ENCODE assay signal across 13 cellular contexts in genomic region chr7:107614425-107614824, GRCh38. TPM values are rescaled to one million over a fixed set of nuclear protein-coding genes. Genes with fewer than 3 reads are reported as not detected.
A peak's percentile ranks its signal among the peaks of the same experiment; 100 is the strongest.
DNase-seq lines count a peak whose midpoint lies in the region; ATAC-seq, FAIRE-seq and TF ChIP-seq lines count a peak whose summit lies in the region.
"Had no signal": no experiment of that assay in that cellular context is flagged by ENCODE, and none has a peak within 500 bp of the region (broad histone marks: within the 10 kb centered on the region; RNA-seq: fewer than 3 reads in every experiment).

No MANE protein-coding gene starts in this region.

- no peaks in the 10 kb centered on the region for H3K27me3 Mint-ChIP-seq in activated CD8-positive, alpha-beta T cell treated with anti-CD3 and anti-CD28 coated beads for 36 hours
- H3K27me3 Mint-ChIP-seq: activated CD4-positive, alpha-beta memory T cell treated with anti-CD3 and anti-CD28 coated beads for 36 hours; activated naive CD8-positive, alpha-beta T cell treated with anti-CD3 and anti-CD28 coated beads, Interleukin-2, amount 10 ng/mL, durations not matched to agents 7 days and 5 days; CD8-positive, alpha-beta memory T cell had no signal

- CTCF ChIA-PET in activated CD8-positive, alpha-beta T cell treated with anti-CD3 and anti-CD28 coated beads for 36 hours (lab: Charles Lee), result no interaction called here

- no peak overlapping the region for H3K27ac Mint-ChIP-seq in activated CD8-positive, alpha-beta T cell treated with anti-CD3 and anti-CD28 coated beads for 36 hours
- H3K27ac Mint-ChIP-seq: activated CD4-positive, alpha-beta memory T cell treated with anti-CD3 and anti-CD28 coated beads for 36 hours had no signal

- H3K27me3 ChIP-seq in small intestine (ENCODE audit: control insufficient read depth in 2 of 2, insufficient read depth in 2 of 2, low read length in 2 of 2), result no peaks in the 10 kb centered on the region

- H3K9me3 Mint-ChIP-seq in activated CD8-positive, alpha-beta T cell treated with anti-CD3 and anti-CD28 coated beads for 36 hours, result no peaks in the 10 kb centered on the region
- H3K9me3 Mint-ChIP-seq: activated CD4-positive, alpha-beta memory T cell treated with anti-CD3 and anti-CD28 coated beads for 36 hours; activated naive CD8-positive, alpha-beta T cell treated with anti-CD3 and anti-CD28 coated beads, Interleukin-2, amount 10 ng/mL, durations not matched to agents 7 days and 5 days; CD8-positive, alpha-beta memory T cell had no signal

- no peak for FAIRE-seq in small intestine (lab: Jason Lieb, UNC)
- FAIRE-seq: endothelial cell of umbilical vein had no signal

- peaks cover 4 to 6% of the 10 kb centered on the region in 2 donors for H3K36me3 ChIP-seq in small intestine (ENCODE audit: control insufficient read depth in 2 of 2, insufficient read depth in 2 of 2, low read length in 2 of 2)

- no peak overlapping the region for H3K4me3 ChIP-seq in AG10803 (ENCODE audit: low read length)
- H3K4me3 ChIP-seq in small intestine (ENCODE audit: low read depth in 1 of 2, low read length in 2 of 2), result no peak overlapping the region

- no peaks in the 10 kb centered on the region for H3K4me1 ChIP-seq in small intestine (ENCODE audit: control insufficient read depth in 2 of 2, insufficient read depth in 1 of 2, low read depth in 1 of 2, low read length in 1 of 2)

- H3K4me3 Mint-ChIP-seq in activated CD8-positive, alpha-beta T cell treated with anti-CD3 and anti-CD28 coated beads for 36 hours, result no peak overlapping the region
- H3K4me3 Mint-ChIP-seq: activated CD4-positive, alpha-beta memory T cell treated with anti-CD3 and anti-CD28 coated beads for 36 hours; CD8-positive, alpha-beta memory T cell had no signal

- POLR2A ChIA-PET in activated CD8-positive, alpha-beta T cell treated with anti-CD3 and anti-CD28 coated beads for 36 hours (lab: Charles Lee), result no interaction called here

- no peak for TF ChIP-seq CTCF in AG10803 (conservative IDR thresholded peaks at IDR 0.05; ENCODE audit: low read length)
- TF ChIP-seq CTCF in activated CD8-positive, alpha-beta T cell treated with anti-CD3 and anti-CD28 coated beads for 36 hours (IDR thresholded peaks at IDR 0.05), result no peak

- intact Hi-C loops in activated CD8-positive, alpha-beta T cell treated with anti-CD3 and anti-CD28 coated beads for 36 hours (cut with micrococcal nuclease), result no loop called here

- H3K27ac ChIP-seq in small intestine (ENCODE audit: low read depth in 1 of 2, low read length in 1 of 2), result no peak overlapping the region

- H3K9me3 ChIP-seq in small intestine (ENCODE audit: control insufficient read depth, low read depth), result no peaks in the 10 kb centered on the region

- no peaks in the 10 kb centered on the region for H3K4me1 Mint-ChIP-seq in activated CD8-positive, alpha-beta T cell treated with anti-CD3 and anti-CD28 coated beads for 36 hours (ENCODE audit: low read depth)
- H3K4me1 Mint-ChIP-seq: CD8-positive, alpha-beta memory T cell had no signal

- ATAC-seq in activated CD8-positive, alpha-beta T cell treated with anti-CD3 and anti-CD28 coated beads for 36 hours, result no peak

- peaks cover 18% of the 10 kb centered on the region for H3K36me3 Mint-ChIP-seq in activated CD8-positive, alpha-beta T cell treated with anti-CD3 and anti-CD28 coated beads for 36 hours (ENCODE audit: low read depth)

- DNase-seq in AG10803 (ENCODE audit: low read depth), result peak; percentile 89
- DNase-seq in M059J (ENCODE audit: low read depth), result peak; percentile 91
- peak; percentile 68 for DNase-seq in fibroblast of gingiva (ENCODE audit: low read depth)
- DNase-seq in COLO829 (ENCODE audit: low spot score), result no peak
- DNase-seq in activated CD8-positive, alpha-beta T cell treated with anti-CD3 and anti-CD28 coated beads for 36 hours, result no peak
- no peak for DNase-seq in small intestine
- DNase-seq: activated CD4-positive, alpha-beta memory T cell treated with anti-CD3 and anti-CD28 coated beads for 36 hours; activated naive CD8-positive, alpha-beta T cell treated with anti-CD3 and anti-CD28 coated beads, Interleukin-2, amount 10 ng/mL, durations not matched to agents 7 days and 5 days; CD8-positive, alpha-beta memory T cell; left cardiac atrium; occipital lobe; stimulated activated CD4-positive, alpha-beta T cell treated with anti-CD3 and anti-CD28 coated beads, Interleukin-4, amount 100 ng/mL, for 24 hours had no signal

RNA-seq across cellular contexts. Expression of gene BCAP29, which starts 34.4 kb away (rescaled TPM):
- 120 and 234 TPM in 2 replicates for total RNA-seq in M059J (2014; rRNA removed; shearing (Covaris generic))
- total RNA-seq in activated CD8-positive, alpha-beta T cell treated with anti-CD3 and anti-CD28 coated beads for 36 hours, result 10 to 100 TPM; 24.0 to 27.7 TPM
- polyA plus RNA-seq in small intestine, result 10 to 100 TPM; 16.8 to 39.6 (median 18.6) TPM

RNA-seq across cellular contexts. Expression of gene SLC26A4, which starts 46.2 kb away (rescaled TPM):
- 0.84 and 1.6 TPM in 2 replicates for total RNA-seq in M059J (2014; rRNA removed; shearing (Covaris generic))
- 1 to 10 TPM; 1.0 to 2.0 TPM for total RNA-seq in activated CD8-positive, alpha-beta T cell treated with anti-CD3 and anti-CD28 coated beads for 36 hours
- under 1 TPM in 1 of 3 donors, not detected in 2; 0.18 TPM for polyA plus RNA-seq in small intestine
- polyA plus RNA-seq: CD8-positive, alpha-beta memory T cell had no signal

RNA-seq across cellular contexts. Expression of gene DUS4L, which starts 50.7 kb away (rescaled TPM):
- 8.1 and 12.5 TPM in 2 replicates for total RNA-seq in M059J (2014; rRNA removed; shearing (Covaris generic))
- total RNA-seq in activated CD8-positive, alpha-beta T cell treated with anti-CD3 and anti-CD28 coated beads for 36 hours, result 10 to 100 TPM; 17.4 to 17.9 TPM
- polyA plus RNA-seq in small intestine, result 1 to 10 TPM; 3.5 to 4.7 (median 3.8) TPM

RNA-seq across cellular contexts. Expression of gene COG5, which starts 50.7 kb away (rescaled TPM):
- 20.8 and 62.3 TPM in 2 replicates for total RNA-seq in M059J (2014; rRNA removed; shearing (Covaris generic))
- 10 to 100 TPM; 37.6 to 40.3 TPM for total RNA-seq in activated CD8-positive, alpha-beta T cell treated with anti-CD3 and anti-CD28 coated beads for 36 hours
- polyA plus RNA-seq in small intestine, result 10 to 100 TPM; 10.3 to 13.4 (median 11.6) TPM

Comparison
In these comparisons a context has a peak if more than half of its experiments do, and no peak if none do; other contexts are left out.
1. DNase-seq: peak in AG10803 (single experiment), M059J (single experiment) and fibroblast of gingiva (single experiment); none in COLO829 (single experiment), activated CD8-positive, alpha-beta T cell treated with anti-CD3 and anti-CD28 coated beads for 36 hours (single experiment) and small intestine (single experiment).